Comparison of ENCODE assay signal across 18 cellular contexts in the genomic region with DNA sequence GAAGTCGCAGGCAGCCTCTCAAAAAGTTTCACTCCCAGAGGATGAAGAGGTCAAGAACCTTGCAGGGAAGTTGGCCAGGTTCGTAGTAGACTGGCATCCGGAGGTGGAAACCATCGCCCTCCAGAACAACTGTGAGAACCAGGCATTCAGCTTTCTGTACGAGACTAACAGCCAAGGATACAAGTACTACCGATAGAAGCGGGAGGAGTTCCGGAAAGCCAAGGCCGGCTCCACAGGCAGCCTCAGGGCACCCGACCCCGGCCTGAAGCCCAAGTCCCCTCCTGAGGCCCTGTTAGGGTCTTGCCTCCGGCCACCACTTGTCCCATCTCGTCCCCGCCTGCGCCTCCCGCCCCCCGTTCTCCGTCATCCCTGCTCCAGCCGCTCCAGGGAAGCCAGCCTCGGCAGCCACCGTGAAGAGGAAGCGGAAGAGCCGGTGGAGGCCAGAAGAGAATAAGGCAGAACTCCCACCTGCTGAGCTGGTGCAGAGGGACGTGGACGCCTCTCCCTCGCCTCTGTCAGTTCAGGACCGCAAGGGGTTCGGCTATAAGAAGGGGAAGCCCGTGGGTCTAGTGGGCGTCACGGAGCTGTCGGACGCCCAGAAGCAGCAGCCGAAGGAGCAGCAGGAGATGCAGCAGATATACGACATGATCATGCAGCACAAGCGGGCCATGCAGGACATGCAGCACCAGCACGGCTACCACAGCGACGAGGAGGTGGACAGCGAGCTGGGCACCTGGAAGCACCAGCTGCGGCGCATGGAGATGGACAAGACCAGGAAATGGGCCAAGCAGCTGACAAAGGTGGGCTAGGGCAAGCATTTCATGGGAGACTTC.
A peak's percentile ranks its signal among the peaks of the same experiment; 100 is the strongest.
DNase-seq lines count a peak whose midpoint lies in the region; ATAC-seq and TF ChIP-seq lines count a peak whose summit lies in the region.
"Had no signal": no experiment of that assay in that cellular context is flagged by ENCODE, and none has a peak within 500 bp of the region (broad histone marks: within the 10 kb centered on the region; RNA-seq: fewer than 3 reads in every experiment).

No MANE protein-coding gene starts in this region.

- BruUV-seq in Calu3 (replicated peaks; lab: Mats Ljungman, UMichigan), result no TSS peak

- CTCF ChIA-PET in Calu3 (lab: Charles Lee), result no interaction called here

- H3K36me3 ChIP-seq in left ventricle myocardium inferior (no peaks in the 10 kb centered on the region), upper lobe of right lung (no peaks in the 10 kb centered on the region)
- H3K36me3 ChIP-seq: BLaER1, MG63 had no signal

- ATAC-seq in Right ventricle myocardium inferior (no peak), upper lobe of right lung (peak; percentile 35), HG03159 (IDR thresholded peaks at IDR 0.05; ENCODE audit: unreplicated experiment) (no peak)
- ATAC-seq: CD8-positive, alpha-beta T cell had no signal

- H3K36me3 Mint-ChIP-seq in Calu3 (ENCODE audit: insufficient read depth, unreplicated experiment), result peaks cover 5% of the 10 kb centered on the region
- H3K36me3 Mint-ChIP-seq: CD8-positive, alpha-beta T cell had no signal

- peak; percentile 53 for DNase-seq in Right ventricle myocardium inferior (ENCODE audit: missing footprints)
- DNase-seq in left ventricle myocardium inferior, result no peak
- DNase-seq in NCI-H510A treated with DMSO at 0.1 percent for 48 hours (lab: John Stamatoyannopoulos, UW), result peak; percentile 81
- peak; percentile 51 for DNase-seq in islet precursor cell
- DNase-seq in upper lobe of right lung, result no peak
- DNase-seq in T-helper 9 cell, result no peak
- no peak for DNase-seq in Calu3
- DNase-seq: CD8-positive, alpha-beta T cell; DND-41; GOT3; Karpas-422; MG63; NCI-H1092; NCI-H2029 treated with DMSO at 0.1 percent for 48 hours; NCI-H524 had no signal

- intact Hi-C loops in Right ventricle myocardium inferior (cut with DNase I), result no loop called here
- intact Hi-C loops in left ventricle myocardium inferior (cut with micrococcal nuclease), result no loop called here
- intact Hi-C loops in upper lobe of right lung (cut with DNase I), result no loop called here
- intact Hi-C loops in Calu3 (cut with micrococcal nuclease; ENCODE audit: unreplicated experiment), result no loop called here

- H3K27me3 ChIP-seq in left ventricle myocardium inferior (ENCODE audit: low read depth) (no peaks in the 10 kb centered on the region), upper lobe of right lung (no peaks in the 10 kb centered on the region)
- H3K27me3 ChIP-seq: BLaER1, MG63 had no signal

- H3K27me3 Mint-ChIP-seq in Calu3 (ENCODE audit: unreplicated experiment), result no peaks in the 10 kb centered on the region

- H3K9me3 ChIP-seq in left ventricle myocardium inferior (replicated peaks), result peaks cover 35% of the 10 kb centered on the region
- no peaks in the 10 kb centered on the region for H3K9me3 ChIP-seq in upper lobe of right lung
- H3K9me3 ChIP-seq: BLaER1, MG63 had no signal

- no peak overlapping the region for H3K4me3 ChIP-seq in left ventricle myocardium inferior
- H3K4me3 ChIP-seq in upper lobe of right lung, result no peak overlapping the region
- H3K4me3 ChIP-seq: BLaER1, MG63 had no signal

- no peak overlapping the region for H3K27ac Mint-ChIP-seq in Calu3 (ENCODE audit: unreplicated experiment)
- H3K27ac Mint-ChIP-seq: CD8-positive, alpha-beta T cell had no signal

- no peaks in the 10 kb centered on the region for H3K4me1 ChIP-seq in left ventricle myocardium inferior
- no peaks in the 10 kb centered on the region for H3K4me1 ChIP-seq in upper lobe of right lung
- H3K4me1 ChIP-seq: BLaER1 had no signal

- no peaks in the 10 kb centered on the region for H3K4me1 Mint-ChIP-seq in Calu3 (ENCODE audit: low read depth, unreplicated experiment)

- no peak overlapping the region for H3K4me3 Mint-ChIP-seq in Calu3 (ENCODE audit: low read depth, unreplicated experiment)
- H3K4me3 Mint-ChIP-seq: CD8-positive, alpha-beta T cell had no signal

- peaks cover 6% of the 10 kb centered on the region for H3K9me3 Mint-ChIP-seq in Calu3 (ENCODE audit: low read depth, unreplicated experiment)

- no peak for TF ChIP-seq CTCF in left ventricle myocardium inferior (IDR thresholded peaks at IDR 0.05; ENCODE audit: borderline replicate concordance)
- no peak for TF ChIP-seq CTCF in upper lobe of right lung (IDR thresholded peaks at IDR 0.05)
- TF ChIP-seq CTCF in Calu3 (IDR thresholded peaks at IDR 0.05; ENCODE audit: unreplicated experiment), result no peak

- H3K27ac ChIP-seq in left ventricle myocardium inferior (replicated peaks) (no peak overlapping the region), upper lobe of right lung (no peak overlapping the region)
- H3K27ac ChIP-seq: BLaER1, RWPE1 had no signal

Comparison
In these comparisons a context has a peak if more than half of its experiments do, and no peak if none do; other contexts are left out.
1. DNase-seq: peak in Right ventricle myocardium inferior (single experiment), NCI-H510A treated with DMSO at 0.1 percent for 48 hours (single experiment) and islet precursor cell (single experiment); none in left ventricle myocardium inferior (single experiment), upper lobe of right lung (single experiment), T-helper 9 cell (single experiment) and Calu3 (single experiment).